Comparison of ENCODE assay signal across 35 cellular contexts in genomic region chr6:106770081-106770480, GRCh38.
"Had no signal": no experiment of that assay in that cellular context is flagged by ENCODE, and none has a peak within 500 bp of the region (broad histone marks: within the 10 kb centered on the region; RNA-seq: fewer than 3 reads in every experiment).

No MANE protein-coding gene starts in this region.

- H3K36me3 ChIP-seq: MG63 had no signal

- DNase-seq: Karpas-422, Kasumi-1, KG1, MG63, MM.1S, MV-4-11, NCI-H1048, NCI-H1092, NCI-H1092 treated with DMSO at 0.1 percent for 48 hours, NCI-H1105, NCI-H1105 treated with DMSO at 0.1 percent for 48 hours, NCI-H1417, NCI-H1417 treated with DMSO at 0.1 percent for 48 hours, NCI-H1436, NCI-H1436 treated with DMSO at 0.1 percent for 48 hours, NCI-H146, NCI-H1694, NCI-H1694 treated with DMSO at 0.1 percent for 48 hours, NCI-H187, NCI-H187 treated with DMSO at 0.1 percent for 48 hours, NCI-H1930, NCI-H2029, NCI-H2029 treated with DMSO at 0.1 percent for 48 hours, NCI-H2081, NCI-H2081 treated with DMSO at 0.1 percent for 48 hours, NCI-H2107, NCI-H2171, NCI-H2171 treated with DMSO at 0.1 percent for 48 hours, NCI-H2227 treated with DMSO at 0.1 percent for 48 hours, NCI-H226, NCI-H345, NCI-H446, NCI-H446 treated with DMSO at 0.1 percent for 48 hours, NCI-H510A had no signal

- H3K27me3 ChIP-seq: MG63 had no signal

- H3K4me3 ChIP-seq: MG63 had no signal

- H3K27ac ChIP-seq: KMS-11 had no signal
